9 cellular contexts compared by ENCODE assay signal in the genomic region with DNA sequence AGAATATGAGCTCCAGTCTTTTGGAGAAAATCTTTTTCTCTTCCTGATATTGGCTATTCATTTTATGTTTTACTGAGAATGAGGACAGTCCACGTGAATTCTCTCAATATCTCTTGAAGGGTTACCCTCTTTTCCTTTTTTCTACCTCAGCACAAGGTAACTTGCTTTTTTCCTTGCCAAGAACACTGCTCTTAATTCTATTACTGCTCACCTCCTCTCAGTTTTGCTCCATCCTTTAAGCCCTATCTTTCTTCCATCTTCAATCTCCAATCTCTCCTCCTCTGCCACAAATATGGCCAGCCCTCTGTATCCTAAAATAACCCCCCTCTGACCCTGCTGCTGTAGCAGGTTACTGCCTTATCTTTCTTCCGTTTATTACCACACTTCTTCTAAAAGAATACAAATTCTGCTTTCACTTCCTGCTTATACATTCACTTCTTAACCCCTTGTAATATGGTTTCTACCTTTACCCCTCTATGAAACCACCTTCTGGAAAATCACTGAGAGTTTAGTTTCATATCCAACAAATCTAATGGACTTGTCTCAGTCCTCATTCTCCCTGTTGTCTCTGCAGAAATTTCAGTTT.
DNase-seq lines count a peak whose midpoint lies in the region; ATAC-seq and TF ChIP-seq lines count a peak whose summit lies in the region.
"Had no signal": no experiment of that assay in that cellular context is flagged by ENCODE, and none has a peak within 500 bp of the region (broad histone marks: within the 10 kb centered on the region; RNA-seq: fewer than 3 reads in every experiment).

No MANE protein-coding gene starts in this region.

- H3K4me3 ChIP-seq in cardiac muscle cell (no peak overlapping the region), right cardiac atrium (ENCODE audit: low read length) (no peak overlapping the region)

- H3K4me1 ChIP-seq in cardiac muscle cell (ENCODE audit: low read depth) = peaks cover 53% of the 10 kb centered on the region
- peaks cover 2% of the 10 kb centered on the region for H3K4me1 ChIP-seq in right cardiac atrium (ENCODE audit: control insufficient read depth, insufficient read depth, low read length)

- no peaks in the 10 kb centered on the region for H3K9me3 ChIP-seq in cardiac muscle cell (ENCODE audit: low read depth)
- no peaks in the 10 kb centered on the region for H3K9me3 ChIP-seq in right cardiac atrium (ENCODE audit: control insufficient read depth, low read length)

- intact Hi-C loops in cardiac septum (cut with DNase I) (no loop called here), right cardiac atrium (cut with DNase I) (no loop called here)

- no peak for TF ChIP-seq CTCF in cardiac muscle cell (IDR thresholded peaks at IDR 0.05; ENCODE audit: low read depth, low read length)

- H3K27me3 ChIP-seq in cardiac muscle cell (no peaks in the 10 kb centered on the region), right cardiac atrium (ENCODE audit: control insufficient read depth, insufficient read depth) (no peaks in the 10 kb centered on the region)

- H3K27ac ChIP-seq in cardiac muscle cell = peak overlapping the region; percentile 90
- no peak overlapping the region for H3K27ac ChIP-seq in right cardiac atrium (ENCODE audit: low read length)

- 27% methylated on average over 2 of the region's 2 CpGs for WGBS in right cardiac atrium

- ATAC-seq in HG03175 (IDR thresholded peaks at IDR 0.05; ENCODE audit: unreplicated experiment) = peak; percentile 52
- no peak for ATAC-seq in right cardiac atrium

- DNase-seq in cardiac muscle cell (ENCODE audit: low read depth in 1 of 2, low spot score in 1 of 2) (no peak), cardiac septum (ENCODE audit: low spot score) (no peak), SKM-1 (lab: John Stamatoyannopoulos, UW; ENCODE audit: unreplicated experiment) (peak; percentile 26), cortex of kidney (lab: John Stamatoyannopoulos, UW) (no peak), globus pallidus (ENCODE audit: low spot score) (no peak), right cardiac atrium (no peak), NCI-H2171 (lab: John Stamatoyannopoulos, UW) (no peak)
- DNase-seq: foreskin fibroblast had no signal

- H3K36me3 ChIP-seq in cardiac muscle cell = no peaks in the 10 kb centered on the region
